In the genomic region with DNA sequence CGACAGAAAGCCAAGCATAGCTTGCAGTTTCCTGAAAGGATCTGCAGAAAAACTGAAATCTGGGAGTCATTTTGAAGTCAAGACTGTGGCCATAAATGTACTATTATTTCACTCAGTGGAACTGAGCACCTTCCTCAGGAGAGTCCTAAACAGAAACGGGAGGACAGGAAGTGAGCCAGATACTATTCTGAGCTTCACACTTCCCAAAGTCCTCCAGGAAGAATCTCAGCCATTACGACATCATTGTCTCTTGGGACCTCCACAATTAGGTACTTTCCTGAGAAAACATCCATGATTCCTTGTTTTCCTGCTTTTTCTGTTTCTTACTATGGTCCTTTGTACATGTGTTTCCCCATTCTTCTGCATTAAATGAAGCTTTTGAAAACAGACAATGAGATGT, we compare ENCODE assay signal across 14 cellular contexts.
DNase-seq lines count a peak whose midpoint lies in the region; ATAC-seq and TF ChIP-seq lines count a peak whose summit lies in the region.
"Had no signal": no experiment of that assay in that cellular context is flagged by ENCODE, and none has a peak within 500 bp of the region (broad histone marks: within the 10 kb centered on the region; RNA-seq: fewer than 3 reads in every experiment).

No MANE protein-coding gene starts in this region.

- intact Hi-C loops in psoas muscle (cut with DNase I): no loop called here

- H3K4me3 ChIP-seq in AG10803 (ENCODE audit: low read length) (no peak overlapping the region), fibroblast of pulmonary artery (replicated peaks; ENCODE audit: low read depth, low read length) (no peak overlapping the region), psoas muscle (no peak overlapping the region)

- no peaks in the 10 kb centered on the region for H3K27me3 ChIP-seq in psoas muscle (ENCODE audit: insufficient read depth in 3 of 3, low read length in 2 of 3)

- ATAC-seq in psoas muscle: peak in 3 of 4 donors; percentile 65 to 78 (median 67)
- no peak for ATAC-seq in activated CD4-positive, CD25-positive, alpha-beta regulatory T cell treated with anti-CD3 and anti-CD28 coated beads, Interleukin-2, amount 50 U/mL, for 24 hours
- no peak for ATAC-seq in HG03521 (IDR thresholded peaks at IDR 0.05; ENCODE audit: unreplicated experiment)
- ATAC-seq: CD8-positive, alpha-beta T cell had no signal

- no peak for TF ChIP-seq CTCF in AG10803 (conservative IDR thresholded peaks at IDR 0.05; ENCODE audit: low read length)
- no peak for TF ChIP-seq CTCF in fibroblast of pulmonary artery (IDR thresholded peaks at IDR 0.05; ENCODE audit: low read length, missing control alignments)
- TF ChIP-seq CTCF in psoas muscle (IDR thresholded peaks at IDR 0.05): no peak

- no peaks in the 10 kb centered on the region for H3K9me3 ChIP-seq in psoas muscle

- peaks cover 6% of the 10 kb centered on the region for H3K4me1 ChIP-seq in psoas muscle

- no peaks in the 10 kb centered on the region for H3K36me3 ChIP-seq in psoas muscle (ENCODE audit: insufficient read depth in 1 of 2, low read depth in 1 of 2)

- H3K27ac ChIP-seq in psoas muscle: no peak overlapping the region

- DNase-seq in AG10803 (ENCODE audit: low read depth) (peak; percentile 1), fibroblast of pulmonary artery (ENCODE audit: low read depth) (peak; percentile 67), psoas muscle (no peak), A172 (ENCODE audit: low spot score) (no peak)
- DNase-seq: ACHN; CD8-positive, alpha-beta T cell; Karpas-422; NCI-H1417 treated with DMSO at 0.1 percent for 48 hours; NCI-H2029 treated with DMSO at 0.1 percent for 48 hours; NCI-H510A; SIG-M5 had no signal

- WGBS in psoas muscle, 3 donors: 23 to 34% (median 27%) methylated on average over 3 of the region's 3 CpGs

TF ChIP-seq in PFSK-1, 5 proteins besides CTCF, POLR2A, EP300 and RAD21:
- TF ChIP-seq SIN3A (IDR thresholded peaks at IDR 0.05; ENCODE audit: borderline replicate concordance, insufficient read depth, low read length): peak; percentile 41; the same call in 1 of the 2 replicates
- TF ChIP-seq, protein P1, sequence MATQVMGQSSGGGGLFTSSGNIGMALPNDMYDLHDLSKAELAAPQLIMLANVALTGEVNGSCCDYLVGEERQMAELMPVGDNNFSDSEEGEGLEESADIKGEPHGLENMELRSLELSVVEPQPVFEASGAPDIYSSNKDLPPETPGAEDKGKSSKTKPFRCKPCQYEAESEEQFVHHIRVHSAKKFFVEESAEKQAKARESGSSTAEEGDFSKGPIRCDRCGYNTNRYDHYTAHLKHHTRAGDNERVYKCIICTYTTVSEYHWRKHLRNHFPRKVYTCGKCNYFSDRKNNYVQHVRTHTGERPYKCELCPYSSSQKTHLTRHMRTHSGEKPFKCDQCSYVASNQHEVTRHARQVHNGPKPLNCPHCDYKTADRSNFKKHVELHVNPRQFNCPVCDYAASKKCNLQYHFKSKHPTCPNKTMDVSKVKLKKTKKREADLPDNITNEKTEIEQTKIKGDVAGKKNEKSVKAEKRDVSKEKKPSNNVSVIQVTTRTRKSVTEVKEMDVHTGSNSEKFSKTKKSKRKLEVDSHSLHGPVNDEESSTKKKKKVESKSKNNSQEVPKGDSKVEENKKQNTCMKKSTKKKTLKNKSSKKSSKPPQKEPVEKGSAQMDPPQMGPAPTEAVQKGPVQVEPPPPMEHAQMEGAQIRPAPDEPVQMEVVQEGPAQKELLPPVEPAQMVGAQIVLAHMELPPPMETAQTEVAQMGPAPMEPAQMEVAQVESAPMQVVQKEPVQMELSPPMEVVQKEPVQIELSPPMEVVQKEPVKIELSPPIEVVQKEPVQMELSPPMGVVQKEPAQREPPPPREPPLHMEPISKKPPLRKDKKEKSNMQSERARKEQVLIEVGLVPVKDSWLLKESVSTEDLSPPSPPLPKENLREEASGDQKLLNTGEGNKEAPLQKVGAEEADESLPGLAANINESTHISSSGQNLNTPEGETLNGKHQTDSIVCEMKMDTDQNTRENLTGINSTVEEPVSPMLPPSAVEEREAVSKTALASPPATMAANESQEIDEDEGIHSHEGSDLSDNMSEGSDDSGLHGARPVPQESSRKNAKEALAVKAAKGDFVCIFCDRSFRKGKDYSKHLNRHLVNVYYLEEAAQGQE (IDR thresholded peaks at IDR 0.05; ENCODE audit: insufficient read depth in 1 of 2, low read depth in 2 of 2, low read length in 2 of 2): no peak

Comparison
In these comparisons a context has a peak if more than half of its experiments do, and no peak if none do; other contexts are left out.
1. DNase-seq: peak in AG10803 (single experiment) and fibroblast of pulmonary artery (single experiment); none in psoas muscle (0 of 2) and A172 (single experiment).
2. ATAC-seq: peak in psoas muscle (3 of 4); none in activated CD4-positive, CD25-positive, alpha-beta regulatory T cell treated with anti-CD3 and anti-CD28 coated beads, Interleukin-2, amount 50 U/mL, for 24 hours (0 of 2) and HG03521 (single experiment).